In the genomic region with DNA sequence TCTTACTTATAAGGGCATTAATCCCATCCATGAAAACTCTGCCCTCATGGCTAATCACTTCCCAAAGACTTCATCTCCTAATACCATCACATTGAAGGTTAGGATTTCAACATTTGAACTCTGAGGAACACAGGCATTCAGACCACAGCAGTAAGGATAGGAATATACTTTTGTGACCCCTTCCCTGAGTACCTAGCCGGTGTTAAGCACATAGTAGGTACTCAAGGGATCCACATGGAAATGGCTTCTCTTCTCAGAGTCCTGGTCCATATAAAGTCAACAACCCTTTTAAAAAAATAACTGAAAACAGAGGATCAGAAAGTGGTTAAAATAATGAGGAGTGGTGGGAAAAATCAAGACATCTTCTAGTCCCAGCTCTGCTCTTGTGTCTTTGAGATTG, we compare ENCODE assay signal across 20 cellular contexts.
DNase-seq lines count a peak whose midpoint lies in the region; ATAC-seq, FAIRE-seq and TF ChIP-seq lines count a peak whose summit lies in the region.
"Had no signal": no experiment of that assay in that cellular context is flagged by ENCODE, and none has a peak within 500 bp of the region (broad histone marks: within the 10 kb centered on the region; RNA-seq: fewer than 3 reads in every experiment).

No MANE protein-coding gene starts in this region.

- WGBS in K562 (ENCODE audit: insufficient coverage, low coverage, missing lambda C conversion rate) = 71% methylated on average over 1 of the region's 1 CpG

- 0 out of 2 replicates have a peak overlapping the region, but pooled peaks have one; percentile 32 for H2AFZ ChIP-seq in K562 (ENCODE audit: low read depth, low read length)
- H2AFZ ChIP-seq: GM23248 had no signal

- no peaks in the 10 kb centered on the region; the same call in 1 of the 2 replicates for H4K20me1 ChIP-seq in K562 (replicated peaks; ENCODE audit: control insufficient read depth, insufficient read depth, low read length)

- peaks cover 4% of the 10 kb centered on the region for H3K9me1 ChIP-seq in K562 (ENCODE audit: control insufficient read depth, insufficient read depth, low read length)

- TF ChIP-seq CTCF in CD4-positive, alpha-beta T cell (IDR thresholded peaks at IDR 0.05) = no peak
- TF ChIP-seq CTCF in K562 (IDR thresholded peaks at IDR 0.05 in 2 of 3, conservative IDR thresholded peaks at IDR 0.05 in 1 of 3; ENCODE audit: insufficient read depth in 2 of 3, low read depth in 1 of 3, low read length in 3 of 3) = no peak

- H3K9me3 Mint-ChIP-seq in CD4-positive, alpha-beta T cell = no peaks in the 10 kb centered on the region
- no peaks in the 10 kb centered on the region for H3K9me3 Mint-ChIP-seq in naive thymus-derived CD4-positive, alpha-beta T cell
- H3K9me3 Mint-ChIP-seq in activated naive CD4-positive, alpha-beta T cell treated with anti-CD3 and anti-CD28 coated beads, Interleukin-2, amount 10 ng/mL, durations not matched to agents 7 days and 5 days = no peaks in the 10 kb centered on the region
- H3K9me3 Mint-ChIP-seq: CD4-positive, CD25-positive, alpha-beta regulatory T cell; CD8-positive, alpha-beta memory T cell had no signal

- peaks cover 4% of the 10 kb centered on the region for H3K27me3 ChIP-seq in CD4-positive, alpha-beta T cell (ENCODE audit: control insufficient read depth, insufficient read depth, low read length)
- H3K27me3 ChIP-seq in K562 (ENCODE audit: control insufficient read depth in 2 of 2, insufficient read depth in 2 of 2, low read length in 2 of 2) = no peaks in the 10 kb centered on the region
- H3K27me3 ChIP-seq in naive thymus-derived CD4-positive, alpha-beta T cell (ENCODE audit: control insufficient read depth in 2 of 2, insufficient read depth in 2 of 2, low read length in 2 of 2) = no peaks in the 10 kb centered on the region

- TF ChIP-seq RAD21 in K562 (CRISPR knock-in tag; conservative IDR thresholded peaks at IDR 0.05 in 1 of 2, IDR thresholded peaks at IDR 0.05 in 1 of 2) = no peak

- in situ Hi-C loops in K562 (cut with MboI) = no loop called here

- H3K4me3 ChIP-seq in K562 = no peak overlapping the region
- H3K4me3 ChIP-seq in naive thymus-derived CD4-positive, alpha-beta T cell (ENCODE audit: low read length) = no peak overlapping the region
- H3K4me3 ChIP-seq: GM23248 had no signal

- H3K27ac ChIP-seq in CD4-positive, alpha-beta T cell (ENCODE audit: low read depth, low read length) = no peak overlapping the region
- H3K27ac ChIP-seq in K562 (ENCODE audit: extremely low read depth, low read depth, low read length) = no peak overlapping the region
- no peak overlapping the region for H3K27ac ChIP-seq in naive thymus-derived CD4-positive, alpha-beta T cell (ENCODE audit: low read depth, low read length)
- H3K27ac ChIP-seq: C4-2B, GM23248 had no signal

- H3K27me3 Mint-ChIP-seq in CD4-positive, alpha-beta T cell = no peaks in the 10 kb centered on the region
- H3K27me3 Mint-ChIP-seq in naive thymus-derived CD4-positive, alpha-beta T cell = peaks cover 0 to 6% (median 0%) of the 10 kb centered on the region in 5 donors
- H3K27me3 Mint-ChIP-seq in activated naive CD4-positive, alpha-beta T cell treated with anti-CD3 and anti-CD28 coated beads, Interleukin-2, amount 10 ng/mL, durations not matched to agents 7 days and 5 days = peaks cover 10% of the 10 kb centered on the region

- no peaks in the 10 kb centered on the region for H3K79me2 ChIP-seq in K562 (ENCODE audit: control insufficient read depth, insufficient read depth, low read length)

- no peak overlapping the region for H3K4me3 Mint-ChIP-seq in CD4-positive, alpha-beta T cell
- no peak overlapping the region for H3K4me3 Mint-ChIP-seq in naive thymus-derived CD4-positive, alpha-beta T cell
- H3K4me3 Mint-ChIP-seq in activated naive CD4-positive, alpha-beta T cell treated with anti-CD3 and anti-CD28 coated beads, Interleukin-2, amount 10 ng/mL, durations not matched to agents 7 days and 5 days = no peak overlapping the region
- H3K4me3 Mint-ChIP-seq: CD8-positive, alpha-beta memory T cell had no signal

- CTCF ChIA-PET in CD4-positive, alpha-beta T cell (lab: Charles Lee) = no interaction called here
- CTCF ChIA-PET in K562 (lab: Yijun Ruan, JAX; ENCODE audit: low intra/inter-chr PET ratio) = no interaction called here
- CTCF ChIA-PET in naive thymus-derived CD4-positive, alpha-beta T cell (lab: Charles Lee) = no interaction called here
- CTCF ChIA-PET in activated naive CD4-positive, alpha-beta T cell treated with anti-CD3 and anti-CD28 coated beads, Interleukin-2, amount 10 ng/mL, durations not matched to agents 7 days and 5 days (lab: Charles Lee) = interaction anchor here (0.6 kb wide), 1 partner anchor 265 kb away, joined by 3 read pairs; no protein-coding TSS in a partner anchor

- peaks cover 13 to 27% of the 10 kb centered on the region in 2 experiments; a peak in 4 of 5 replicates for H3K4me1 ChIP-seq in K562 (replicated peaks in 1 of 2; ENCODE audit: control insufficient read depth in 2 of 2, insufficient read depth in 2 of 2, low read length in 2 of 2)
- peaks cover 0 to 6% of the 10 kb centered on the region in 2 donors for H3K4me1 ChIP-seq in naive thymus-derived CD4-positive, alpha-beta T cell (ENCODE audit: control insufficient read depth in 2 of 2, insufficient read depth in 2 of 2, low read length in 2 of 2)

- FAIRE-seq in K562 (lab: Jason Lieb, UNC) = no peak
- FAIRE-seq: D721Med, GM12891, GM18507, H1 had no signal

- no peak for ATAC-seq in CD4-positive, alpha-beta T cell (ENCODE audit: poor library complexity)
- no peak for ATAC-seq in K562
- no peak for ATAC-seq in naive thymus-derived CD4-positive, alpha-beta T cell

- H3K27ac Mint-ChIP-seq in CD4-positive, alpha-beta T cell = peak overlapping the region; percentile 88
- H3K27ac Mint-ChIP-seq in naive thymus-derived CD4-positive, alpha-beta T cell = peak overlapping the region in 5 of 9 donors; percentile 21 to 89 (median 81)
- H3K27ac Mint-ChIP-seq in activated naive CD4-positive, alpha-beta T cell treated with anti-CD3 and anti-CD28 coated beads, Interleukin-2, amount 10 ng/mL, durations not matched to agents 7 days and 5 days = no peak overlapping the region

- intact Hi-C loops in CD4-positive, alpha-beta T cell (cut with DNase I, micrococcal nuclease) = no loop called here
- intact Hi-C loops in K562 (cut with micrococcal nuclease) = no loop called here
- intact Hi-C loops in naive thymus-derived CD4-positive, alpha-beta T cell (cut with micrococcal nuclease) = no loop called here

- no peaks in the 10 kb centered on the region for H3K36me3 ChIP-seq in K562 (ENCODE audit: control insufficient read depth, insufficient read depth, low read length)
- H3K36me3 ChIP-seq in naive thymus-derived CD4-positive, alpha-beta T cell (ENCODE audit: control insufficient read depth in 2 of 3, insufficient read depth in 3 of 3, low read length in 3 of 3) = no peaks in the 10 kb centered on the region

- DNase-seq in CD4-positive, alpha-beta T cell = no peak
- no peak for DNase-seq in K562 (ENCODE audit: extremely low read depth in 1 of 4, low spot score in 3 of 4)
- no peak for DNase-seq in naive thymus-derived CD4-positive, alpha-beta T cell
- no peak for DNase-seq in middle frontal gyrus (ENCODE audit: extremely low spot score, low spot score)
- DNase-seq in NCI-H226 = no peak
- DNase-seq in activated naive CD4-positive, alpha-beta T cell treated with anti-CD3 and anti-CD28 coated beads, Interleukin-2, amount 10 ng/mL, durations not matched to agents 7 days and 5 days = no peak
- DNase-seq: CD4-positive, CD25-positive, alpha-beta regulatory T cell; CD8-positive, alpha-beta memory T cell; DMS 273 treated with DMSO at 0.1 percent for 48 hours; DMS53; DMS79 treated with DMSO at 0.1 percent for 48 hours; GF-D8; H7; HCEC 1CT had no signal

- TF ChIP-seq POLR2A in K562 (conservative IDR thresholded peaks at IDR 0.05) = no peak

- H3K4me2 ChIP-seq in K562 (ENCODE audit: insufficient read depth, low read length) = no peak overlapping the region

- no TSS peak for BruUV-seq in K562 (replicated peaks; lab: Mats Ljungman, UMichigan)

- no peak overlapping the region for H3K9ac ChIP-seq in K562 (ENCODE audit: insufficient read depth in 1 of 2, low read depth in 2 of 2, low read length in 2 of 2)
- H3K9ac ChIP-seq: GM23248 had no signal

- no peak for TF ChIP-seq EP300 in K562 (IDR thresholded peaks at IDR 0.05; ENCODE audit: low read length)

- POLR2A ChIA-PET in CD4-positive, alpha-beta T cell (lab: Charles Lee) = no interaction called here
- POLR2A ChIA-PET in K562 (lab: Yijun Ruan, JAX) = no interaction called here
- POLR2A ChIA-PET in naive thymus-derived CD4-positive, alpha-beta T cell (lab: Charles Lee) = no interaction called here

- H3K36me3 Mint-ChIP-seq in CD4-positive, alpha-beta T cell (ENCODE audit: low read depth) = no peaks in the 10 kb centered on the region
- H3K36me3 Mint-ChIP-seq in naive thymus-derived CD4-positive, alpha-beta T cell = no peaks in the 10 kb centered on the region
- H3K36me3 Mint-ChIP-seq in activated naive CD4-positive, alpha-beta T cell treated with anti-CD3 and anti-CD28 coated beads, Interleukin-2, amount 10 ng/mL, durations not matched to agents 7 days and 5 days = no peaks in the 10 kb centered on the region
- H3K36me3 Mint-ChIP-seq: CD4-positive, CD25-positive, alpha-beta regulatory T cell; CD8-positive, alpha-beta memory T cell had no signal

- H3K9me3 ChIP-seq in CD4-positive, alpha-beta T cell (ENCODE audit: control insufficient read depth, low read length) = no peaks in the 10 kb centered on the region
- no peaks in the 10 kb centered on the region for H3K9me3 ChIP-seq in K562 (replicated peaks; ENCODE audit: control insufficient read depth, insufficient read depth, low read depth, low read length)
- H3K9me3 ChIP-seq in naive thymus-derived CD4-positive, alpha-beta T cell (ENCODE audit: control insufficient read depth in 2 of 3, low read length in 3 of 3) = no peaks in the 10 kb centered on the region

- H3K4me1 Mint-ChIP-seq in CD4-positive, alpha-beta T cell (ENCODE audit: low read depth) = peaks cover 17% of the 10 kb centered on the region
- H3K4me1 Mint-ChIP-seq in naive thymus-derived CD4-positive, alpha-beta T cell = peaks cover 0 to 31% (median 19%) of the 10 kb centered on the region in 7 donors
- peaks cover 8% of the 10 kb centered on the region for H3K4me1 Mint-ChIP-seq in activated naive CD4-positive, alpha-beta T cell treated with anti-CD3 and anti-CD28 coated beads, Interleukin-2, amount 10 ng/mL, durations not matched to agents 7 days and 5 days

TF ChIP-seq in K562, 482 proteins besides CTCF, POLR2A, EP300 and RAD21:
- TF ChIP-seq ZKSCAN1 (IDR thresholded peaks at IDR 0.05; ENCODE audit: low read depth, low read length) = peak; percentile 94
- no peak for TF ChIP-seq ZNF644 (tag; IDR thresholded peaks at IDR 0.05; ENCODE audit: low read depth)
